In the genomic region with DNA sequence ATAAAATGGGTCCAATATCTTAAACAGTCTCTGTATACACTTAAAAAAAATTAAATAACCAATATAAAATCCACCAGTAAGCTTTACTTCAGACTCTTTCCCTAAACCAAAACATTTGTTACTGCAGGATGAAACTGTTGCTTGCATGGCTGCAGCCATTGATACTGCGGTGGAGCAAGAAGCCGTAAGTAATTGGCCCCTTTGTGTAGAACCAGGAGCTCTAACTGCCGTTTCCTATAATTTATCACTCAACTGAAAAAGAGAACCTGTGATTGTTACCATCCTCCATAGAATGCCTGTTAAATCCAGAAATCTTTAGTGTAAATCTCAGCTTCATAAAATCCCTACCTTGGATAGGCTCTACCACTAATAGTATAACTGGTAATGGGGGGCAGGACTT, we compare ENCODE assay signal across 25 cellular contexts.
"Had no signal": no experiment of that assay in that cellular context is flagged by ENCODE, and none has a peak within 500 bp of the region (broad histone marks: within the 10 kb centered on the region; RNA-seq: fewer than 3 reads in every experiment).

No MANE protein-coding gene starts in this region.

- H3K27ac ChIP-seq: lower lobe of right lung, ovary, skin epidermis, suprapubic skin, thoracic aorta, tibial artery, upper lobe of right lung had no signal

- H3K9me3 ChIP-seq: lower lobe of right lung, ovary, suprapubic skin, thoracic aorta, upper lobe of right lung had no signal

- DNase-seq: hippocampal formation; kidney glomerular epithelial cell; left cardiac atrium; left ventricle myocardium superior; lower lobe of right lung; mammary epithelial cell; mesenchymal stem cell; naive B cell; natural killer cell; ovary; right cardiac atrium; stimulated activated CD4-positive, alpha-beta T cell treated with anti-CD3 and anti-CD28 coated beads, Interleukin-12 subunit alpha, Interleukin-12 subunit beta, amount 100 ng/mL, for 4 hours; stimulated activated CD4-positive, alpha-beta T cell treated with anti-CD3 and anti-CD28 coated beads, Interleukin-15, amount 100 ng/mL, for 24 hours; stimulated activated CD4-positive, alpha-beta T cell treated with anti-CD3 and anti-CD28 coated beads, Interleukin-2, amount 100 ng/mL, for 24 hours; stimulated activated CD4-positive, alpha-beta T cell treated with anti-CD3 and anti-CD28 coated beads, Interleukin-4, amount 100 ng/mL, for 1 hour; stimulated activated naive CD4-positive, alpha-beta T cell; tibial artery; trophoblast cell; upper lobe of right lung had no signal

- H3K27me3 ChIP-seq: ovary, suprapubic skin, tibial artery, upper lobe of right lung had no signal

- H3K36me3 ChIP-seq: lower lobe of right lung, ovary, suprapubic skin, thoracic aorta, tibial artery, upper lobe of right lung had no signal

- ATAC-seq: left cardiac atrium; left lobe of liver; left ventricle myocardium superior; lower lobe of right lung; natural killer cell; right cardiac atrium; sciatic nerve; stimulated activated effector memory CD8-positive, alpha-beta T cell treated with anti-CD3 and anti-CD28 coated beads, Interleukin-12 subunit alpha, Interleukin-12 subunit beta, amount 100 ng/mL, for 72 hours; upper lobe of right lung had no signal

- H3K4me3 ChIP-seq: lower lobe of right lung, ovary, skin epidermis, suprapubic skin, thoracic aorta, tibial artery, upper lobe of right lung had no signal
